8 cellular contexts compared by ENCODE assay signal in genomic region chr2:229408356-229408755, GRCh38.
DNase-seq lines count a peak whose midpoint lies in the region; ATAC-seq and TF ChIP-seq lines count a peak whose summit lies in the region.

No MANE protein-coding gene starts in this region.

- TF ChIP-seq CTCF in gastrocnemius medialis (IDR thresholded peaks at IDR 0.05 in 4 of 5, conservative IDR thresholded peaks at IDR 0.05 in 1 of 5) = no peak

- H3K4me3 Mint-ChIP-seq in activated naive CD8-positive, alpha-beta T cell treated with anti-CD3 and anti-CD28 coated beads for 36 hours = no peak overlapping the region

- no peaks in the 10 kb centered on the region for H3K27me3 ChIP-seq in gastrocnemius medialis

- peak overlapping the region; percentile 59 to 78 (median 72) for H3K27ac ChIP-seq in gastrocnemius medialis

- no peaks in the 10 kb centered on the region for H3K36me3 Mint-ChIP-seq in activated naive CD8-positive, alpha-beta T cell treated with anti-CD3 and anti-CD28 coated beads for 36 hours

- no peaks in the 10 kb centered on the region for H3K9me3 ChIP-seq in gastrocnemius medialis

- H3K9me3 Mint-ChIP-seq in activated naive CD8-positive, alpha-beta T cell treated with anti-CD3 and anti-CD28 coated beads for 36 hours = no peaks in the 10 kb centered on the region

- in situ Hi-C loops in gastrocnemius medialis (cut with MboI; ENCODE audit: low sequenced_read_pairs in 4 of 4) = no loop called here

- H3K36me3 ChIP-seq in gastrocnemius medialis = no peaks in the 10 kb centered on the region

- intact Hi-C loops in gastrocnemius medialis (cut with DNase I; ENCODE audit: low total_unique reads) = no loop called here

- TF ChIP-seq POLR2A in gastrocnemius medialis (IDR thresholded peaks at IDR 0.05) = no peak

- peak overlapping the region in 1 of 4 donors; percentile 9 for H3K4me3 ChIP-seq in gastrocnemius medialis

- H3K4me1 ChIP-seq in gastrocnemius medialis = peaks cover 5 to 9% of the 10 kb centered on the region in 2 donors

- no peaks in the 10 kb centered on the region for H3K27me3 Mint-ChIP-seq in activated naive CD8-positive, alpha-beta T cell treated with anti-CD3 and anti-CD28 coated beads for 36 hours

- no peak overlapping the region for H3K27ac Mint-ChIP-seq in activated naive CD8-positive, alpha-beta T cell treated with anti-CD3 and anti-CD28 coated beads for 36 hours

- no peaks in the 10 kb centered on the region for H3K4me1 Mint-ChIP-seq in activated naive CD8-positive, alpha-beta T cell treated with anti-CD3 and anti-CD28 coated beads for 36 hours

- DNase-seq in GM03348 (ENCODE audit: low spot score) (peak; percentile 85), RPMI7951 (ENCODE audit: low read depth) (peak; percentile 96), fibroblast of the conjunctiva (ENCODE audit: low read depth) (peak; percentile 92), gastrocnemius medialis (peak in 1 of 2 donors; percentile 67), NCI-H82 treated with DMSO at 0.1 percent for 48 hours (lab: John Stamatoyannopoulos, UW; ENCODE audit: unreplicated experiment) (no peak)
- no peak for DNase-seq in activated naive CD8-positive, alpha-beta T cell treated with anti-CD3 and anti-CD28 coated beads for 36 hours

- peak; percentile 75 to 76 for ATAC-seq in gastrocnemius medialis
- ATAC-seq in HG03139 (IDR thresholded peaks at IDR 0.05; ENCODE audit: unreplicated experiment) = no peak
- ATAC-seq in HG03342 (IDR thresholded peaks at IDR 0.05; ENCODE audit: unreplicated experiment) = no peak

Comparison
In these comparisons a context has a peak if more than half of its experiments do, and no peak if none do; other contexts are left out.
1. DNase-seq: peak in GM03348 (single experiment), RPMI7951 (single experiment) and fibroblast of the conjunctiva (single experiment); none in NCI-H82 treated with DMSO at 0.1 percent for 48 hours (single experiment) and activated naive CD8-positive, alpha-beta T cell treated with anti-CD3 and anti-CD28 coated beads for 36 hours (single experiment).
2. ATAC-seq: peak in gastrocnemius medialis (2 of 2); none in HG03139 (single experiment) and HG03342 (single experiment).